22 cellular contexts compared by ENCODE assay signal in genomic region chr17:45121055-45121454, GRCh38. TPM values are rescaled to one million over a fixed set of nuclear protein-coding genes. Genes with fewer than 3 reads are reported as not detected.
DNase-seq lines count a peak whose midpoint lies in the region; ATAC-seq and TF ChIP-seq lines count a peak whose summit lies in the region.
"Had no signal": no experiment of that assay in that cellular context is flagged by ENCODE, and none has a peak within 500 bp of the region (broad histone marks: within the 10 kb centered on the region; RNA-seq: fewer than 3 reads in every experiment).

No MANE protein-coding gene starts in this region.

- peaks cover 35 to 46% of the 10 kb centered on the region in 2 experiments for H3K79me1 ChIP-seq in IMR-90 (ENCODE audit: low read depth in 1 of 2, low read length in 2 of 2)

- H2BK20ac ChIP-seq in IMR-90 (ENCODE audit: low read depth, low read length): no peak overlapping the region

- no peak overlapping the region for H3K23ac ChIP-seq in IMR-90 (ENCODE audit: low read depth, low read length)

- H2BK120ac ChIP-seq in IMR-90 (ENCODE audit: low read depth, low read length): no peak overlapping the region

- no peak overlapping the region for H3K27ac ChIP-seq in IMR-90 (ENCODE audit: insufficient read depth, low read length)
- no peak overlapping the region for H3K27ac ChIP-seq in endodermal cell (ENCODE audit: low read depth, low read length)
- H3K27ac ChIP-seq in tibial artery: no peak overlapping the region
- H3K27ac ChIP-seq: BLaER1, PC-9 had no signal

- H4K20me1 ChIP-seq in IMR-90 (ENCODE audit: insufficient read depth, low read length): no peaks in the 10 kb centered on the region
- H4K20me1 ChIP-seq: BLaER1 had no signal

- H4K91ac ChIP-seq in IMR-90 (ENCODE audit: insufficient read depth, low read depth, low read length): no peak overlapping the region

- H2BK15ac ChIP-seq in IMR-90 (ENCODE audit: low read depth, low read length): no peak overlapping the region

- peaks cover 3% of the 10 kb centered on the region for H3K27me3 Mint-ChIP-seq in endodermal cell (ENCODE audit: insufficient read depth)

- peaks cover 8% of the 10 kb centered on the region for H3K36me3 Mint-ChIP-seq in endodermal cell (ENCODE audit: low read depth)
- H3K36me3 Mint-ChIP-seq: CD4-positive, CD25-positive, alpha-beta regulatory T cell had no signal

- no peak overlapping the region for H3K4ac ChIP-seq in IMR-90 (ENCODE audit: low read depth, low read length)

- no peak overlapping the region for H3K14ac ChIP-seq in IMR-90 (replicated peaks; ENCODE audit: low read depth, low read length)

- H4K5ac ChIP-seq in IMR-90 (ENCODE audit: low read depth, low read length): no peak overlapping the region

- WGBS in IMR-90 (ENCODE audit: extremely low coverage in 2 of 2, insufficient read length in 1 of 2), 2 experiments: 73% methylated on average over 40 of the region's 45 CpGs; no CpG with 5 or more reads in 1 of the 2 experiments
- 96 to 98% methylated on average over 21 to 45 of the region's 45 CpGs for WGBS in endodermal cell (ENCODE audit: insufficient coverage in 1 of 2, insufficient read length in 1 of 2), 2 experiments

- H3K4me2 ChIP-seq in IMR-90 (ENCODE audit: low read depth, low read length): no peak overlapping the region
- H3K4me2 ChIP-seq: PC-9 had no signal

- H3K27ac Mint-ChIP-seq in endodermal cell: no peak overlapping the region
- H3K27ac Mint-ChIP-seq: CD4-positive, CD25-positive, alpha-beta regulatory T cell had no signal

- H3K18ac ChIP-seq in IMR-90 (ENCODE audit: low read depth, low read length): no peak overlapping the region

- peaks cover 22% of the 10 kb centered on the region for H3K9me1 ChIP-seq in IMR-90 (ENCODE audit: insufficient read depth, low read length)

- dilution Hi-C loops in IMR-90 (cut with HindIII; ENCODE audit: low sequenced_read_pairs, unreplicated experiment): no loop called here

- H2AFZ ChIP-seq in IMR-90 (replicated peaks; ENCODE audit: low read length, poor library complexity): no peak overlapping the region
- H2AFZ ChIP-seq: PC-9 had no signal

- no peaks in the 10 kb centered on the region for H3K9me3 Mint-ChIP-seq in endodermal cell
- H3K9me3 Mint-ChIP-seq: CD4-positive, CD25-positive, alpha-beta regulatory T cell had no signal

- no peak for TF ChIP-seq POLR2A in IMR-90 (IDR thresholded peaks at IDR 0.05; ENCODE audit: low read depth, low read length)

- no peak overlapping the region for H3K56ac ChIP-seq in IMR-90 (ENCODE audit: extremely low read depth, insufficient read depth, low read length)

- CTCF ChIA-PET in IMR-90 (lab: Yijun Ruan, JAX): no interaction called here

- no peak overlapping the region for H3K4me3 Mint-ChIP-seq in endodermal cell
- H3K4me3 Mint-ChIP-seq: CD4-positive, CD25-positive, alpha-beta regulatory T cell had no signal

- no peaks in the 10 kb centered on the region for H3K4me1 Mint-ChIP-seq in endodermal cell

- in situ Hi-C loops in IMR-90 (cut with MboI; ENCODE audit: low sequenced_read_pairs): no loop called here

- POLR2A ChIA-PET in IMR-90 (lab: Charles Lee; ENCODE audit: unreplicated experiment): no interaction called here

- no peak for ATAC-seq in Right ventricle myocardium inferior
- no peak for ATAC-seq in left cardiac atrium
- no peak for ATAC-seq in IMR-90 (ENCODE audit: low read depth)
- ATAC-seq in sciatic nerve: no peak
- no peak for ATAC-seq in GM19463 (IDR thresholded peaks at IDR 0.05; ENCODE audit: unreplicated experiment)
- ATAC-seq: GM12878 had no signal

- H2AK9ac ChIP-seq in IMR-90 (replicated peaks; ENCODE audit: low read depth, low read length, poor library complexity): peak overlapping the region; percentile 11

- H3K36me3 ChIP-seq in IMR-90 (ENCODE audit: control insufficient read depth, insufficient read depth, low read length) (peaks cover 24% of the 10 kb centered on the region; the same call in 1 of the 2 replicates), endodermal cell (ENCODE audit: control insufficient read depth, insufficient read depth, low read length) (no peaks in the 10 kb centered on the region), tibial artery (peaks cover 24 to 51% (median 41%) of the 10 kb centered on the region in 3 donors)
- H3K36me3 ChIP-seq: BLaER1 had no signal

- H3K4me1 ChIP-seq in IMR-90 (ENCODE audit: control insufficient read depth, insufficient read depth, low read length) (peaks cover 21% of the 10 kb centered on the region), endodermal cell (ENCODE audit: control insufficient read depth, insufficient read depth, low read length) (no peaks in the 10 kb centered on the region), tibial artery (peaks cover 0 to 44% (median 24%) of the 10 kb centered on the region in 4 donors)

- TF ChIP-seq RAD21 in IMR-90 (IDR thresholded peaks at IDR 0.05; ENCODE audit: low read length): no peak

- intact Hi-C loops in Right ventricle myocardium inferior (cut with DNase I): no loop called here
- intact Hi-C loops in left cardiac atrium (cut with DNase I): no loop called here
- intact Hi-C loops in IMR-90 (cut with micrococcal nuclease): no loop called here
- intact Hi-C loops in sciatic nerve (cut with DNase I): no loop called here
- intact Hi-C loops in tibial artery (cut with DNase I; ENCODE audit: low total_unique reads): no loop called here

- H3K4me3 ChIP-seq in IMR-90 (ENCODE audit: insufficient read depth, low read depth, low read length): no peak overlapping the region
- H3K4me3 ChIP-seq in endodermal cell (ENCODE audit: low read length): no peak overlapping the region
- no peak overlapping the region for H3K4me3 ChIP-seq in tibial artery
- H3K4me3 ChIP-seq: BLaER1, GM12878, PC-9 had no signal

- no peaks in the 10 kb centered on the region for H3K27me3 ChIP-seq in IMR-90 (ENCODE audit: control insufficient read depth, insufficient read depth, low read length)
- H3K27me3 ChIP-seq in endodermal cell (ENCODE audit: control insufficient read depth, insufficient read depth, low read length, poor library complexity, severe bottlenecking): no peaks in the 10 kb centered on the region
- no peaks in the 10 kb centered on the region for H3K27me3 ChIP-seq in tibial artery
- H3K27me3 ChIP-seq: BLaER1 had no signal

- TF ChIP-seq CTCF in IMR-90 (conservative IDR thresholded peaks at IDR 0.05; ENCODE audit: low read depth, low read length) (no peak), endodermal cell (conservative IDR thresholded peaks at IDR 0.05) (no peak), tibial artery (IDR thresholded peaks at IDR 0.05) (no peak)

- DNase-seq in Right ventricle myocardium inferior (ENCODE audit: missing footprints) (peak; percentile 23), left cardiac atrium (no peak), IMR-90 (no peak), endodermal cell (peak; percentile 65), sciatic nerve (ENCODE audit: low spot score) (peak; percentile 56), tibial artery (no peak), D341Med (ENCODE audit: low spot score) (no peak)
- DNase-seq: CD4-positive, CD25-positive, alpha-beta regulatory T cell; DMS 273 treated with DMSO at 0.1 percent for 48 hours; DMS79; EL; GDM1; KBM-7; NCI-H1105 treated with DMSO at 0.1 percent for 48 hours; NCI-H2081; NCI-H2227 treated with DMSO at 0.1 percent for 48 hours; NCI-H526 treated with DMSO at 0.1 percent for 48 hours; PC-9; SHP77 had no signal

- H3K9me3 ChIP-seq in IMR-90 (ENCODE audit: control insufficient read depth, insufficient read depth, low read length): no peaks in the 10 kb centered on the region
- no peaks in the 10 kb centered on the region for H3K9me3 ChIP-seq in endodermal cell (ENCODE audit: control insufficient read depth, low read length)
- no peaks in the 10 kb centered on the region for H3K9me3 ChIP-seq in tibial artery
- H3K9me3 ChIP-seq: BLaER1 had no signal

- H2BK5ac ChIP-seq in IMR-90 (ENCODE audit: low read depth, low read length, poor library complexity, severe bottlenecking): no peak overlapping the region

- 0 out of 2 replicates have a peak overlapping the region, but pooled peaks have one; percentile 10 for H2AK5ac ChIP-seq in IMR-90 (ENCODE audit: low read depth, low read length)

- no peak overlapping the region for H3K9ac ChIP-seq in IMR-90 (ENCODE audit: low read depth, low read length)
- H3K9ac ChIP-seq in endodermal cell (ENCODE audit: extremely low read depth, low read length, poor library complexity, severe bottlenecking): no peak overlapping the region
- H3K9ac ChIP-seq: BLaER1 had no signal

- H4K8ac ChIP-seq in IMR-90 (ENCODE audit: low read depth in 2 of 2, low read length in 2 of 2): no peak overlapping the region

- no TSS peak for BruUV-seq in IMR-90 (replicated peaks; lab: Mats Ljungman, UMichigan)

RNA-seq across cellular contexts. Expression of gene PLCD3, which starts 11.3 kb away (rescaled TPM):
- total RNA-seq in Right ventricle myocardium inferior: 200 TPM
- total RNA-seq in left cardiac atrium: 100 to 1,000 TPM in 1 of 2 donors, 10 to 100 TPM in 1; 92.1 to 132 TPM
- 5.3 and 5.6 TPM in 2 replicates for total RNA-seq in IMR-90 (2012; rRNA removed)
- 36.6 and 39.0 TPM in 2 replicates for polyA plus RNA-seq in IMR-90 (2012; rRNA removed)
- 14.8 and 45.8 TPM in 2 replicates for polyA plus RNA-seq in IMR-90 (2012; cell fraction: cytosol; rRNA removed)
- polyA plus RNA-seq in IMR-90 (2012; cell fraction: nucleus; rRNA removed; ENCODE audit: low replicate concordance): 35.9 and 73.0 TPM in 2 replicates
- total RNA-seq in endodermal cell: 10 to 100 TPM; 34.8 to 42.9 TPM
- 16.1 TPM for polyA plus RNA-seq in endodermal cell (2013, experiment 1 of 2)
- 20.9 TPM for polyA plus RNA-seq in endodermal cell (2013, experiment 2 of 2)
- 79.4 TPM for total RNA-seq in sciatic nerve

RNA-seq across cellular contexts. Expression of gene ACBD4, which starts 14.4 kb away (rescaled TPM):
- 6.7 TPM for total RNA-seq in Right ventricle myocardium inferior
- total RNA-seq in left cardiac atrium: 1 to 10 TPM; 8.4 to 8.7 TPM
- total RNA-seq in IMR-90 (2012; rRNA removed): 1.7 and 2.3 TPM in 2 replicates
- polyA plus RNA-seq in IMR-90 (2012; rRNA removed): 5.7 and 6.1 TPM in 2 replicates
- polyA plus RNA-seq in IMR-90 (2012; cell fraction: cytosol; rRNA removed): 4.5 and 5.5 TPM in 2 replicates
- polyA plus RNA-seq in IMR-90 (2012; cell fraction: nucleus; rRNA removed; ENCODE audit: low replicate concordance): 29.9 and 39.6 TPM in 2 replicates
- total RNA-seq in endodermal cell: 10 to 100 TPM; 17.4 to 19.5 TPM
- 6.8 TPM for polyA plus RNA-seq in endodermal cell (2013, experiment 1 of 2)
- polyA plus RNA-seq in endodermal cell (2013, experiment 2 of 2): 6.0 TPM
- total RNA-seq in sciatic nerve: 26.4 TPM

RNA-seq across cellular contexts. Expression of gene HEXIM1, which starts 27.2 kb away (rescaled TPM):
- total RNA-seq in Right ventricle myocardium inferior (33.1 TPM), left cardiac atrium (10 to 100 TPM; 27.8 to 31.7 TPM), IMR-90 (2012; rRNA removed) (5.9 and 8.6 TPM in 2 replicates), endodermal cell (10 to 100 TPM; 37.0 to 39.2 TPM), sciatic nerve (39.1 TPM)
- 14.5 TPM in 2 replicates for polyA plus RNA-seq in IMR-90 (2012; rRNA removed)
- 13.5 and 13.8 TPM in 2 replicates for polyA plus RNA-seq in IMR-90 (2012; cell fraction: cytosol; rRNA removed)
- polyA plus RNA-seq in IMR-90 (2012; cell fraction: nucleus; rRNA removed; ENCODE audit: low replicate concordance): 8.5 and 12.5 TPM in 2 replicates
- polyA plus RNA-seq in endodermal cell (2013, experiment 1 of 2): 20.1 TPM
- 19.4 TPM for polyA plus RNA-seq in endodermal cell (2013, experiment 2 of 2)

RNA-seq across cellular contexts. Expression of gene HEXIM2, which starts 40.6 kb away (rescaled TPM):
- 9.0 TPM for total RNA-seq in Right ventricle myocardium inferior
- total RNA-seq in left cardiac atrium: 1 to 10 TPM; 4.2 to 4.4 TPM
- 5.6 and 6.1 TPM in 2 replicates for total RNA-seq in IMR-90 (2012; rRNA removed)
- polyA plus RNA-seq in IMR-90 (2012; rRNA removed): 4.5 TPM in 2 replicates
- polyA plus RNA-seq in IMR-90 (2012; cell fraction: cytosol; rRNA removed): 5.2 and 10.6 TPM in 2 replicates
- polyA plus RNA-seq in IMR-90 (2012; cell fraction: nucleus; rRNA removed; ENCODE audit: low replicate concordance): 2.9 and 6.9 TPM in 2 replicates
- total RNA-seq in endodermal cell: 10 to 100 TPM; 12.9 to 13.1 TPM
- polyA plus RNA-seq in endodermal cell (2013, experiment 1 of 2): 8.6 TPM
- polyA plus RNA-seq in endodermal cell (2013, experiment 2 of 2): 7.7 TPM
- 6.8 TPM for total RNA-seq in sciatic nerve

RNA-seq across cellular contexts. Expression of gene NMT1, which starts 59.9 kb away (rescaled TPM):
- 96.0 TPM for total RNA-seq in Right ventricle myocardium inferior
- total RNA-seq in left cardiac atrium: 10 to 100 TPM; 66.6 to 92.4 TPM
- 57.5 and 60.6 TPM in 2 replicates for total RNA-seq in IMR-90 (2012; rRNA removed)
- 36.0 and 38.0 TPM in 2 replicates for polyA plus RNA-seq in IMR-90 (2012; rRNA removed)
- polyA plus RNA-seq in IMR-90 (2012; cell fraction: cytosol; rRNA removed): 21.3 and 29.7 TPM in 2 replicates
- polyA plus RNA-seq in IMR-90 (2012; cell fraction: nucleus; rRNA removed; ENCODE audit: low replicate concordance): 26.3 and 44.4 TPM in 2 replicates
- 100 to 1,000 TPM; 122 to 136 TPM for total RNA-seq in endodermal cell
- polyA plus RNA-seq in endodermal cell (2013, experiment 1 of 2): 112 TPM
- 98.6 TPM for polyA plus RNA-seq in endodermal cell (2013, experiment 2 of 2)
- total RNA-seq in sciatic nerve: 98.4 TPM

Comparison
In these comparisons a context has a peak if more than half of its experiments do, and no peak if none do; other contexts are left out.
1. DNase-seq: peak in Right ventricle myocardium inferior (single experiment), endodermal cell (single experiment) and sciatic nerve (single experiment); none in left cardiac atrium (single experiment), IMR-90 (single experiment), tibial artery (0 of 2) and D341Med (single experiment).